In the genomic region with DNA sequence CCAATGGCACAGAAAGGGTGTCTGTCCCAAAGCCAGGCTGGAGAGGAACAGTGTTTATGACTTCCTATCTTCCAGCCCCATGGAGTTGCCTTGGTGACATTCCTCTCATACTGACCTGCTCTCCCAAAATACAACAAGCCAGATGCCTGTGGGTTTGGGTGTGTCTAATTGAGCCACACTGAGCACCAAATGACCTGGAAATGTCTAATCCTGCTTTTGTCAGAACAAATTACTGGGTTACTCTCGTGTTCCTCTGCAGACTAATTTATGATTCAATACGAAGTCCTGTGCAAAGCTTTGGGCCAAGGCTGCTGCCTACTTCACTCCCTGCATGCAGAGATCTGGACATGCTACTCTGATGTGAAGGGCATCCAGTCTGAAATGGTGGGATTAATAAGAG, we compare ENCODE assay signal across 1 cellular context.
A peak's percentile ranks its signal among the peaks of the same experiment; 100 is the strongest.
TF ChIP-seq lines count a peak whose summit lies in the region.

No MANE protein-coding gene starts in this region.

TF ChIP-seq in SK-N-SH, 30 proteins besides CTCF, POLR2A, EP300 and RAD21 (continued from another document):
- TF ChIP-seq SMC3 (IDR thresholded peaks at IDR 0.05; ENCODE audit: low read depth, low read length) (no peak), FOXM1 (IDR thresholded peaks at IDR 0.05; ENCODE audit: low read depth) (no peak), GATA2 (CRISPR knock-in tag; IDR thresholded peaks at IDR 0.05) (no peak), YY1 (IDR thresholded peaks at IDR 0.05; ENCODE audit: low read depth) (no peak), TAF1 (IDR thresholded peaks at IDR 0.05; ENCODE audit: borderline replicate concordance, low read depth, low read length) (no peak), TCF12 (IDR thresholded peaks at IDR 0.05) (peak; percentile 69; the same call in 1 of the 2 replicates), GABPA (IDR thresholded peaks at IDR 0.05; ENCODE audit: low read depth) (no peak), POLR2AphosphoS5 (IDR thresholded peaks at IDR 0.05; ENCODE audit: low read depth, low read length) (no peak), NFIC (IDR thresholded peaks at IDR 0.05; ENCODE audit: borderline replicate concordance) (0 out of 2 replicates have a peak, but pooled peaks have one; percentile 24), MXI1 (IDR thresholded peaks at IDR 0.05; ENCODE audit: low read depth, low read length) (no peak), TEAD4 (IDR thresholded peaks at IDR 0.05; ENCODE audit: borderline replicate concordance, insufficient read depth) (0 out of 2 replicates have a peak, but pooled peaks have one; percentile 13), RFX5 (IDR thresholded peaks at IDR 0.05; ENCODE audit: low read length) (no peak), NRF1 (IDR thresholded peaks at IDR 0.05; ENCODE audit: low read depth, low read length) (no peak), RXRA (IDR thresholded peaks at IDR 0.05; ENCODE audit: borderline replicate concordance, low read depth) (peak; percentile 24; the same call in 1 of the 2 replicates)
- TF ChIP-seq, protein P1, sequence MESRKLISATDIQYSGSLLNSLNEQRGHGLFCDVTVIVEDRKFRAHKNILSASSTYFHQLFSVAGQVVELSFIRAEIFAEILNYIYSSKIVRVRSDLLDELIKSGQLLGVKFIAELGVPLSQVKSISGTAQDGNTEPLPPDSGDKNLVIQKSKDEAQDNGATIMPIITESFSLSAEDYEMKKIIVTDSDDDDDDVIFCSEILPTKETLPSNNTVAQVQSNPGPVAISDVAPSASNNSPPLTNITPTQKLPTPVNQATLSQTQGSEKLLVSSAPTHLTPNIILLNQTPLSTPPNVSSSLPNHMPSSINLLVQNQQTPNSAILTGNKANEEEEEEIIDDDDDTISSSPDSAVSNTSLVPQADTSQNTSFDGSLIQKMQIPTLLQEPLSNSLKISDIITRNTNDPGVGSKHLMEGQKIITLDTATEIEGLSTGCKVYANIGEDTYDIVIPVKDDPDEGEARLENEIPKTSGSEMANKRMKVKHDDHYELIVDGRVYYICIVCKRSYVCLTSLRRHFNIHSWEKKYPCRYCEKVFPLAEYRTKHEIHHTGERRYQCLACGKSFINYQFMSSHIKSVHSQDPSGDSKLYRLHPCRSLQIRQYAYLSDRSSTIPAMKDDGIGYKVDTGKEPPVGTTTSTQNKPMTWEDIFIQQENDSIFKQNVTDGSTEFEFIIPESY (IDR thresholded peaks at IDR 0.05; ENCODE audit: borderline replicate concordance, low read depth) = no peak
- TF ChIP-seq, protein P2, sequence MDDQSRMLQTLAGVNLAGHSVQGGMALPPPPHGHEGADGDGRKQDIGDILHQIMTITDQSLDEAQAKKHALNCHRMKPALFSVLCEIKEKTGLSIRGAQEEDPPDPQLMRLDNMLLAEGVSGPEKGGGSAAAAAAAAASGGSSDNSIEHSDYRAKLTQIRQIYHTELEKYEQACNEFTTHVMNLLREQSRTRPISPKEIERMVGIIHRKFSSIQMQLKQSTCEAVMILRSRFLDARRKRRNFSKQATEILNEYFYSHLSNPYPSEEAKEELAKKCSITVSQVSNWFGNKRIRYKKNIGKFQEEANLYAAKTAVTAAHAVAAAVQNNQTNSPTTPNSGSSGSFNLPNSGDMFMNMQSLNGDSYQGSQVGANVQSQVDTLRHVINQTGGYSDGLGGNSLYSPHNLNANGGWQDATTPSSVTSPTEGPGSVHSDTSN (IDR thresholded peaks at IDR 0.05) = peak; percentile 77
- TF ChIP-seq, protein P3, sequence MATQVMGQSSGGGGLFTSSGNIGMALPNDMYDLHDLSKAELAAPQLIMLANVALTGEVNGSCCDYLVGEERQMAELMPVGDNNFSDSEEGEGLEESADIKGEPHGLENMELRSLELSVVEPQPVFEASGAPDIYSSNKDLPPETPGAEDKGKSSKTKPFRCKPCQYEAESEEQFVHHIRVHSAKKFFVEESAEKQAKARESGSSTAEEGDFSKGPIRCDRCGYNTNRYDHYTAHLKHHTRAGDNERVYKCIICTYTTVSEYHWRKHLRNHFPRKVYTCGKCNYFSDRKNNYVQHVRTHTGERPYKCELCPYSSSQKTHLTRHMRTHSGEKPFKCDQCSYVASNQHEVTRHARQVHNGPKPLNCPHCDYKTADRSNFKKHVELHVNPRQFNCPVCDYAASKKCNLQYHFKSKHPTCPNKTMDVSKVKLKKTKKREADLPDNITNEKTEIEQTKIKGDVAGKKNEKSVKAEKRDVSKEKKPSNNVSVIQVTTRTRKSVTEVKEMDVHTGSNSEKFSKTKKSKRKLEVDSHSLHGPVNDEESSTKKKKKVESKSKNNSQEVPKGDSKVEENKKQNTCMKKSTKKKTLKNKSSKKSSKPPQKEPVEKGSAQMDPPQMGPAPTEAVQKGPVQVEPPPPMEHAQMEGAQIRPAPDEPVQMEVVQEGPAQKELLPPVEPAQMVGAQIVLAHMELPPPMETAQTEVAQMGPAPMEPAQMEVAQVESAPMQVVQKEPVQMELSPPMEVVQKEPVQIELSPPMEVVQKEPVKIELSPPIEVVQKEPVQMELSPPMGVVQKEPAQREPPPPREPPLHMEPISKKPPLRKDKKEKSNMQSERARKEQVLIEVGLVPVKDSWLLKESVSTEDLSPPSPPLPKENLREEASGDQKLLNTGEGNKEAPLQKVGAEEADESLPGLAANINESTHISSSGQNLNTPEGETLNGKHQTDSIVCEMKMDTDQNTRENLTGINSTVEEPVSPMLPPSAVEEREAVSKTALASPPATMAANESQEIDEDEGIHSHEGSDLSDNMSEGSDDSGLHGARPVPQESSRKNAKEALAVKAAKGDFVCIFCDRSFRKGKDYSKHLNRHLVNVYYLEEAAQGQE (IDR thresholded peaks at IDR 0.05; ENCODE audit: low read depth, low read length) = peak; percentile 47; the same call in 1 of the 2 replicates
- TF ChIP-seq, protein P4, sequence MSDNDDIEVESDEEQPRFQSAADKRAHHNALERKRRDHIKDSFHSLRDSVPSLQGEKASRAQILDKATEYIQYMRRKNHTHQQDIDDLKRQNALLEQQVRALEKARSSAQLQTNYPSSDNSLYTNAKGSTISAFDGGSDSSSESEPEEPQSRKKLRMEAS (IDR thresholded peaks at IDR 0.05; ENCODE audit: low read depth) = no peak
